ENCODE assay signal across 8 cellular contexts in genomic region chr15:67542462-67543347, GRCh38. TPM values are rescaled to one million over a fixed set of nuclear protein-coding genes. Genes with fewer than 3 reads are reported as not detected.
A peak's percentile ranks its signal among the peaks of the same experiment; 100 is the strongest.
DNase-seq lines count a peak whose midpoint lies in the region; ATAC-seq, FAIRE-seq and TF ChIP-seq lines count a peak whose summit lies in the region.

Gene MAP2K5 (plus strand): TSS chr15:67542703. CDS start chr15:67543336, 633 bp downstream.

- peak within 1 kb of the TSS; percentile 94 to 95 for H3K9ac ChIP-seq in kidney (ENCODE audit: low read length in 2 of 2)

- H3K36me3 ChIP-seq in DOHH2 (ENCODE audit: control insufficient read depth, low read length) (peaks cover 7% of the 10 kb centered on the region; the same call in 1 of the 2 replicates), kidney (ENCODE audit: control insufficient read depth in 1 of 2, insufficient read depth in 2 of 2, low read length in 2 of 2) (peaks cover 0 to 3% of the 10 kb centered on the region in 2 donors)

- H3K4me3 ChIP-seq in DOHH2 (ENCODE audit: low read length) (peak within 1 kb of the TSS; percentile 98), kidney (ENCODE audit: low read length in 2 of 2) (peak within 1 kb of the TSS; percentile 98 to 99)

- H3K4me2 ChIP-seq in DOHH2 (ENCODE audit: low read length) = peak within 1 kb of the TSS; percentile 91

- no peak for FAIRE-seq in kidney (lab: Jason Lieb, UNC)

- H3K79me2 ChIP-seq in DOHH2 (ENCODE audit: control insufficient read depth, low read length) = no peaks in the 10 kb centered on the region

- DNase-seq in NCI-H2196 treated with DMSO at 0.1 percent for 48 hours (lab: John Stamatoyannopoulos, UW; ENCODE audit: unreplicated experiment) (peak; percentile 15), caudate nucleus (lab: John Stamatoyannopoulos, UW) (peak in 59 of 61 donors; percentile 16 to 90 (median 80)), kidney (peak; percentile 95)
- DNase-seq in activated CD4-positive, CD25-positive, alpha-beta regulatory T cell (lab: John Stamatoyannopoulos, UW) = peak; percentile 54 to 75 (median 61)
- DNase-seq in stimulated activated CD4-positive, alpha-beta T cell treated with anti-CD3 and anti-CD28 coated beads, Interleukin-12 subunit alpha, Interleukin-12 subunit beta, amount 100 ng/mL, for 48 hours (ENCODE audit: low read depth in 2 of 3, low spot score in 1 of 3) = peak; percentile 64 to 80 (median 68)

- TF ChIP-seq CTCF in DOHH2 (IDR thresholded peaks at IDR 0.05; ENCODE audit: low read depth, low read length, poor library complexity, severe bottlenecking) = no peak
- TF ChIP-seq CTCF in kidney (IDR thresholded peaks at IDR 0.05; ENCODE audit: borderline replicate concordance, extremely low read depth, insufficient read depth) = no peak

- ATAC-seq in HG02623 (IDR thresholded peaks at IDR 0.05; ENCODE audit: unreplicated experiment) = peak; percentile 46
- ATAC-seq in HG02938 (IDR thresholded peaks at IDR 0.05; ENCODE audit: unreplicated experiment) = no peak

- H3K4me1 ChIP-seq in DOHH2 (ENCODE audit: control insufficient read depth, low read length) (peaks cover 52% of the 10 kb centered on the region), kidney (ENCODE audit: control insufficient read depth in 1 of 2, insufficient read depth in 1 of 2, low read depth in 1 of 2, low read length in 2 of 2) (peaks cover 5 to 9% of the 10 kb centered on the region in 2 donors)

- intact Hi-C loops in kidney (cut with DNase I) = no loop called here

- H4K20me1 ChIP-seq in DOHH2 (ENCODE audit: control insufficient read depth, insufficient read depth, low read depth, low read length) = no peaks in the 10 kb centered on the region

- H3K9me2 ChIP-seq in DOHH2 (replicated peaks; ENCODE audit: control insufficient read depth, low read length) = no peaks in the 10 kb centered on the region

- H3K27ac ChIP-seq in DOHH2 (ENCODE audit: low read depth, low read length) = peak within 1 kb of the TSS; percentile 66
- peak within 1 kb of the TSS; percentile 83 for H3K27ac ChIP-seq in caudate nucleus (ENCODE audit: low read depth, low read length)
- H3K27ac ChIP-seq in kidney (ENCODE audit: low read depth in 2 of 2, low read length in 2 of 2) = peak within 1 kb of the TSS; percentile 77 to 80

- H3F3A ChIP-seq in DOHH2 (ENCODE audit: control insufficient read depth, insufficient read depth) = peaks cover 15% of the 10 kb centered on the region

- H3K9me3 ChIP-seq in DOHH2 (ENCODE audit: control insufficient read depth, insufficient read depth, low read length) = no peaks in the 10 kb centered on the region
- H3K9me3 ChIP-seq in kidney (ENCODE audit: control insufficient read depth in 1 of 2, low read length in 2 of 2) = no peaks in the 10 kb centered on the region

- H3K27me3 ChIP-seq in DOHH2 (ENCODE audit: control insufficient read depth, low read length) = no peaks in the 10 kb centered on the region

RNA-seq across cellular contexts. Expression of gene MAP2K5, which starts in this region (rescaled TPM):
- total RNA-seq in kidney = 18.6 TPM
- 14.1 TPM for polyA plus RNA-seq in kidney (ENCODE audit: insufficient read depth, low read depth, low replicate concordance)

Comparison
In these comparisons a context has a peak if more than half of its experiments do, and no peak if none do; other contexts are left out.
1. DNase-seq: peak in every context shown above with its lines; median percentile 95 in kidney; 80 in caudate nucleus; 68 in stimulated activated CD4-positive, alpha-beta T cell treated with anti-CD3 and anti-CD28 coated beads, Interleukin-12 subunit alpha, Interleukin-12 subunit beta, amount 100 ng/mL, for 48 hours; 61 in activated CD4-positive, CD25-positive, alpha-beta regulatory T cell; 15 in NCI-H2196 treated with DMSO at 0.1 percent for 48 hours.